31 cellular contexts compared by ENCODE assay signal in the genomic region with DNA sequence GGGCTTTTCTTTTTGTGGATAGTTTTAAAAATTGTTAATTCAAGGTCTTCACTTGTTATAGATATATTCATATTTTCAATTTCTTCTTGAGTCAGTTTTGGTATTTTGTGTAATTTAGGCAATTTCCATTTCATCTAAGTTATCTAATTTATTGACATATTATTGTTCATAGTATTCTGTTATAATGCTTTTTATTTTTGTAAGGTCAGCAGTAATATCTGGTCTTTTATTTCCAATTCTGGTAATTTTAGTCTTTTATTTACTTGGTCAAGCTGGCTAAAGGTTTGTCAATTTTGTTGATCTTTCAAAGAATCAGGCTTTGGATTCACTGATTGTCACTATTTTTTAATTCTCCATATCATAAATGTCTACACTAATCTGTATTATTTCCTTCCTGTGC.
"Had no signal": no experiment of that assay in that cellular context is flagged by ENCODE, and none has a peak within 500 bp of the region (broad histone marks: within the 10 kb centered on the region; RNA-seq: fewer than 3 reads in every experiment).

No MANE protein-coding gene starts in this region.

- DNase-seq: activated B cell treated with CpG ODN at 0.5 μM for 24 hours; activated CD4-positive, alpha-beta memory T cell treated with anti-CD3 and anti-CD28 coated beads for 36 hours; activated CD4-positive, alpha-beta T cell treated with anti-CD3 and anti-CD28 coated beads for 4 hours; activated CD4-positive, alpha-beta T cell treated with anti-CD3 and anti-CD28 coated beads, Interleukin-2, amount 10 ng/mL, durations not matched to agents 24 days and 14 days; activated CD4-positive, alpha-beta T cell treated with anti-CD3 and anti-CD28 coated beads, Interleukin-2, amount 50 U/mL, for 1 hour; activated CD4-positive, alpha-beta T cell treated with anti-CD3 and anti-CD28 coated beads, Interleukin-2, amount 50 U/mL, for 4 hours; activated CD4-positive, CD25-positive, alpha-beta regulatory T cell treated with anti-CD3 and anti-CD28 coated beads, Interleukin-2, amount 50 U/mL, for 72 hours; activated CD8-positive, alpha-beta memory T cell treated with anti-CD3 and anti-CD28 coated beads, Interleukin-2, amount 50 U/mL, for 4 hours; activated CD8-positive, alpha-beta T cell treated with anti-CD3 and anti-CD28 coated beads for 36 hours; activated effector memory CD4-positive, alpha-beta T cell treated with Interleukin-2 at 50 U/mL for 16 hours; activated gamma-delta T cell; activated naive CD4-positive, alpha-beta T cell treated with anti-CD3 and anti-CD28 coated beads, Interleukin-2, amount 10 ng/mL, durations not matched to agents 7 days and 5 days; activated naive CD4-positive, alpha-beta T cell treated with Interleukin-2 at 50 U/mL for 16 hours; activated naive CD8-positive, alpha-beta T cell treated with anti-CD3 and anti-CD28 coated beads, Interleukin-2, amount 10 ng/mL, durations not matched to agents 7 days and 5 days; activated naive CD8-positive, alpha-beta T cell treated with anti-CD3 and anti-CD28 coated beads, Interleukin-2, amount 50 U/mL, for 24 hours; activated T-cell treated with anti-CD3 and anti-CD28 coated beads for 4 hours; activated T-cell treated with anti-CD3 and anti-CD28 coated beads, Interleukin-2, amount 50 U/mL, for 1 hour; activated T-cell treated with anti-CD3 and anti-CD28 coated beads, Interleukin-2, amount 50 U/mL, for 4 hours; activated T-cell treated with anti-CD3 and anti-CD28 coated beads, Interleukin-2, amount 50 U/mL, for 72 hours; amygdala; anterior cingulate cortex; caudate nucleus; cerebellar nuclear complex; T-helper 2 cell; T-helper 9 cell had no signal

- H3K27ac ChIP-seq: ascending aorta, cardiac muscle cell, VCaP had no signal

- ATAC-seq: activated CD8-positive, alpha-beta T cell treated with anti-CD3 and anti-CD28 coated beads for 36 hours; activated naive CD8-positive, alpha-beta T cell treated with anti-CD3 and anti-CD28 coated beads, Interleukin-2, amount 50 U/mL, for 24 hours; activated T-cell treated with anti-CD3 and anti-CD28 coated beads, Interleukin-2, amount 50 U/mL, for 4 hours; activated T-cell treated with anti-CD3 and anti-CD28 coated beads, Interleukin-2, amount 50 U/mL, for 72 hours; activated T-helper 17 cell treated with anti-CD3 and anti-CD28 coated beads, Interleukin-2, amount 50 U/mL, for 72 hours had no signal

- FAIRE-seq: bronchial epithelial cell, TTC549 had no signal

- H3K36me3 ChIP-seq: ascending aorta, cardiac muscle cell had no signal

- H3K4me3 ChIP-seq: ascending aorta, cardiac muscle cell had no signal

- H3K4me1 ChIP-seq: ascending aorta had no signal

- H3K27me3 ChIP-seq: ascending aorta had no signal
